Comparison of ENCODE assay signal across 11 cellular contexts in the genomic region with DNA sequence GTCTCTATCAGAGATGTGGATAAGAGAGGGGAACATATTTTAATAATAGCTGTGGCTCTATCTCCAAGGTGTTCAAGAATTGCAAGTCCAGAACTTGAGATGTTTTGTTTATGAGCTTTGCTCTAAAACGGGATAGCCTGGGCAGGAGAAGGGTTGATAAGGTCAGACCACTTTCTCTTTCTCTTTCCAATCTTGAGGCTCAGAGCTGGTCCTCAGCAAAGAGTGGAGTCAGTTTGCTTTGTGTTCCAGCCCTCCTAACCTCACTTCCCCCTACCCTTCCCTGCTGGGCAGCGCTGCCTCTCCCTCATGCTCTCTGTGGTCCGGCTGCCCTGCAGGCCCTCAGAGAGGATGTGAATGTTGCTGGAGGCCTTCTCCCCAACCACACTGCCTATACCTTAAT. TPM values are rescaled to one million over a fixed set of nuclear protein-coding genes. Genes with fewer than 3 reads are reported as not detected.
A peak's percentile ranks its signal among the peaks of the same experiment; 100 is the strongest.
DNase-seq lines count a peak whose midpoint lies in the region; ATAC-seq and TF ChIP-seq lines count a peak whose summit lies in the region.
"Had no signal": no experiment of that assay in that cellular context is flagged by ENCODE, and none has a peak within 500 bp of the region (broad histone marks: within the 10 kb centered on the region; RNA-seq: fewer than 3 reads in every experiment).

No MANE protein-coding gene starts in this region.

- peaks cover 98% of the 10 kb centered on the region for H4K20me1 ChIP-seq in OCI-LY3 (ENCODE audit: insufficient read depth, low read length)

- H3K27ac Mint-ChIP-seq in CD4-positive, alpha-beta T cell: peak overlapping the region; percentile 84
- H3K27ac Mint-ChIP-seq in immature natural killer cell: peak overlapping the region; percentile 45 to 83 (median 70)

- peak overlapping the region; percentile 38; the same call in 1 of the 2 replicates for H3K9ac ChIP-seq in OCI-LY3 (ENCODE audit: low read length)

- CTCF ChIA-PET in CD4-positive, alpha-beta T cell (lab: Charles Lee): interaction anchor here (1.0 kb wide), 1 partner anchor 26 kb away, joined by 3 read pairs; no protein-coding TSS in a partner anchor
- CTCF ChIA-PET in HEK293T (lab: Yijun Ruan, JAX): interaction anchor here (0.6 kb wide), 1 partner anchor 74 kb away, joined by 4 read pairs; no protein-coding TSS in a partner anchor

- peaks cover 56% of the 10 kb centered on the region for H3K36me3 Mint-ChIP-seq in CD4-positive, alpha-beta T cell (ENCODE audit: low read depth)
- H3K36me3 Mint-ChIP-seq in immature natural killer cell: peaks cover 0 to 6% (median 0%) of the 10 kb centered on the region in 3 donors

- H3K27me3 Mint-ChIP-seq in CD4-positive, alpha-beta T cell: no peaks in the 10 kb centered on the region
- H3K27me3 Mint-ChIP-seq in immature natural killer cell (ENCODE audit: low read depth in 3 of 3): peaks cover 0 to 7% (median 4%) of the 10 kb centered on the region in 3 donors

- H3K27me3 ChIP-seq in CD4-positive, alpha-beta T cell (ENCODE audit: control insufficient read depth, insufficient read depth, low read length): no peaks in the 10 kb centered on the region
- H3K27me3 ChIP-seq in OCI-LY3 (ENCODE audit: low read depth, low read length): no peaks in the 10 kb centered on the region
- H3K27me3 ChIP-seq: ascending aorta had no signal

- peak overlapping the region; percentile 36 for H3K4me3 Mint-ChIP-seq in CD4-positive, alpha-beta T cell
- H3K4me3 Mint-ChIP-seq in immature natural killer cell: peak overlapping the region; percentile 36 to 80 (median 68)

- H3K4me3 ChIP-seq in OCI-LY3 (ENCODE audit: low read length): peak overlapping the region; percentile 60; the same call in 1 of the 2 replicates
- H3K4me3 ChIP-seq: ascending aorta had no signal

- no peak overlapping the region for H3K27ac ChIP-seq in CD4-positive, alpha-beta T cell (ENCODE audit: low read depth, low read length)
- H3K27ac ChIP-seq in OCI-LY3 (ENCODE audit: low read length): peak overlapping the region; percentile 81
- H3K27ac ChIP-seq: ascending aorta had no signal

- H2AFZ ChIP-seq in OCI-LY3 (ENCODE audit: low read depth, low read length): no peak overlapping the region

- H3K36me3 ChIP-seq in OCI-LY3 (replicated peaks; ENCODE audit: low read depth, low read length): peaks cover 50% of the 10 kb centered on the region
- H3K36me3 ChIP-seq: ascending aorta had no signal

- ATAC-seq in CD4-positive, alpha-beta T cell (ENCODE audit: poor library complexity): peak; percentile 26
- peak; percentile 51 for ATAC-seq in GM19395 (IDR thresholded peaks at IDR 0.05; ENCODE audit: unreplicated experiment)

- H3K4me1 ChIP-seq in OCI-LY3 (ENCODE audit: low read length): peaks cover 86% of the 10 kb centered on the region
- H3K4me1 ChIP-seq: ascending aorta had no signal

- intact Hi-C loops in CD4-positive, alpha-beta T cell (cut with DNase I, micrococcal nuclease): no loop called here

- H3K9me3 Mint-ChIP-seq in CD4-positive, alpha-beta T cell: no peaks in the 10 kb centered on the region
- H3K9me3 Mint-ChIP-seq in immature natural killer cell: no peaks in the 10 kb centered on the region

- H3K4me2 ChIP-seq in OCI-LY3 (ENCODE audit: low read length): peak overlapping the region; percentile 91

- H3K9me3 ChIP-seq in CD4-positive, alpha-beta T cell (ENCODE audit: control insufficient read depth, low read length): no peaks in the 10 kb centered on the region
- H3K9me3 ChIP-seq in OCI-LY3 (ENCODE audit: insufficient read depth, low read length): peaks cover 4% of the 10 kb centered on the region; the same call in 1 of the 2 replicates
- H3K9me3 ChIP-seq: ascending aorta had no signal

- DNase-seq in CD4-positive, alpha-beta T cell: no peak
- DNase-seq in immature natural killer cell (peak in 2 of 3 donors; percentile 34 to 41), OCI-M2 (lab: John Stamatoyannopoulos, UW; ENCODE audit: unreplicated experiment) (no peak), HEK293T (ENCODE audit: extremely low spot score) (no peak), NCI-H1048 (lab: John Stamatoyannopoulos, UW) (no peak)
- DNase-seq in stimulated activated CD4-positive, alpha-beta T cell treated with anti-CD3 and anti-CD28 coated beads, Interleukin-1b, Interleukin-23, amount 100 ng/mL, for 48 hours: no peak

- peaks cover 99% of the 10 kb centered on the region for H3K79me2 ChIP-seq in OCI-LY3 (ENCODE audit: low read length)

- POLR2A ChIA-PET in CD4-positive, alpha-beta T cell (lab: Charles Lee): interaction anchor here (1.1 to 1.5 kb wide), 3 partner anchors 9 to 94 kb away, joined by 3 to 5 read pairs (median 4); a partner anchor contains a TSS
- POLR2A ChIA-PET in HEK293T (lab: Yijun Ruan, JAX): no interaction called here

- peaks cover 94% of the 10 kb centered on the region for H3K4me1 Mint-ChIP-seq in CD4-positive, alpha-beta T cell (ENCODE audit: low read depth)
- H3K4me1 Mint-ChIP-seq in immature natural killer cell: peaks cover 55 to 56% of the 10 kb centered on the region in 2 donors

- TF ChIP-seq CTCF in CD4-positive, alpha-beta T cell (IDR thresholded peaks at IDR 0.05): no peak
- no peak for TF ChIP-seq CTCF in OCI-LY3 (IDR thresholded peaks at IDR 0.05; ENCODE audit: low read depth, low read length)

TF ChIP-seq in HEK293T, 16 proteins besides CTCF, POLR2A, EP300 and RAD21:
- TF ChIP-seq ZNF384 (IDR thresholded peaks at IDR 0.05): no peak

RNA-seq across cellular contexts. Expression of a gene that starts 13.8 kb away (rescaled TPM):
- total RNA-seq in CD4-positive, alpha-beta T cell: 10 to 100 TPM; 23.9 to 24.2 TPM
- polyA plus RNA-seq in immature natural killer cell: 1 to 10 TPM; 2.2 to 6.1 (median 3.9) TPM
- total RNA-seq: fibroblast of lung, NCI-H460 had no signal
- polyA plus RNA-seq: fibroblast of lung had no signal

Comparison
In these comparisons a context has a peak if more than half of its experiments do, and no peak if none do; other contexts are left out.
1. DNase-seq: peak in immature natural killer cell (2 of 3); none in CD4-positive, alpha-beta T cell (0 of 10), OCI-M2 (single experiment), HEK293T (single experiment), NCI-H1048 (single experiment) and stimulated activated CD4-positive, alpha-beta T cell treated with anti-CD3 and anti-CD28 coated beads, Interleukin-1b, Interleukin-23, amount 100 ng/mL, for 48 hours (single experiment).